16 cellular contexts compared by ENCODE assay signal in the genomic region with DNA sequence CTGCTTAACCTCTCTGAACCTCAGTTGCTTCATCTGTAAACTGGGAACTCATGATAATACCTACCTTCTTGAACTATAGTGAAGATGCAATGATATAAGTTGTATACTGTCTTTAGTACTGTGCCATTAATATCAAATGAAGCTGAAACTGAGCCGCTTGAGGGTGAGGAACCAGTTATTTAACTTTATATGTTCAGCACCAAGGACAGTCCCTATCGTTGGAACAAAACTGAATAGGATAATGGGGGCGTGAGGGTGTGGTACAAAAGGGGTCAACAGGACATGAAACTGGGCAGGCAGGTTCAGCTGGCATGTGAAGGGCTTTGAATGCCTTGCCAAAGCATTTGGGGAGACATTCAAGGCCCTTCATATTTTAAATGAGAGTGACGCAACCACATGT.
DNase-seq lines count a peak whose midpoint lies in the region; ATAC-seq, FAIRE-seq and TF ChIP-seq lines count a peak whose summit lies in the region.
"Had no signal": no experiment of that assay in that cellular context is flagged by ENCODE, and none has a peak within 500 bp of the region (broad histone marks: within the 10 kb centered on the region; RNA-seq: fewer than 3 reads in every experiment).

No MANE protein-coding gene starts in this region.

- H3K27me3 ChIP-seq in GM23338 (ENCODE audit: insufficient read depth) (no peaks in the 10 kb centered on the region), IMR-90 (ENCODE audit: control insufficient read depth, insufficient read depth, low read length) (no peaks in the 10 kb centered on the region), GM12878 (replicated peaks in 1 of 2; ENCODE audit: control insufficient read depth in 2 of 2, insufficient read depth in 2 of 2, low read length in 1 of 2) (no peaks in the 10 kb centered on the region), stomach (peaks cover 0 to 10% (median 0%) of the 10 kb centered on the region in 3 donors)
- H3K27me3 ChIP-seq: BE2C had no signal

- DNase-seq in GM23338 (ENCODE audit: low spot score) (peak; percentile 60), IMR-90 (no peak), GM12878 (ENCODE audit: low read depth, low spot score) (no peak), left kidney (ENCODE audit: low read depth, low spot score) (peak; percentile 57), retina (no peak), stomach (no peak)
- DNase-seq: BE2C; CD4-positive, alpha-beta T cell; EL; HFFc6; NCI-H187; NCI-H446; OCI-M1; RPMI8226; SIG-M5 had no signal

- H3K36me3 ChIP-seq in GM23338 (ENCODE audit: insufficient read depth) (no peaks in the 10 kb centered on the region), IMR-90 (ENCODE audit: control insufficient read depth, insufficient read depth, low read length) (no peaks in the 10 kb centered on the region; the same call in 1 of the 2 replicates), GM12878 (ENCODE audit: control insufficient read depth in 2 of 2, insufficient read depth in 2 of 2, low read length in 1 of 2) (no peaks in the 10 kb centered on the region), stomach (no peaks in the 10 kb centered on the region)
- H3K36me3 ChIP-seq: BE2C had no signal

- H4K20me1 ChIP-seq in GM23338 (replicated peaks; ENCODE audit: insufficient read depth) = no peaks in the 10 kb centered on the region
- no peaks in the 10 kb centered on the region for H4K20me1 ChIP-seq in IMR-90 (ENCODE audit: insufficient read depth, low read length)
- no peaks in the 10 kb centered on the region for H4K20me1 ChIP-seq in GM12878 (ENCODE audit: control insufficient read depth, insufficient read depth)

- H2BK5ac ChIP-seq in IMR-90 (ENCODE audit: low read depth, low read length, poor library complexity, severe bottlenecking) = no peak overlapping the region

- in situ Hi-C loops in IMR-90 (cut with MboI; ENCODE audit: low sequenced_read_pairs) (no loop called here), GM12878 (cut with MboI) (no loop called here)

- H3K9me3 ChIP-seq in IMR-90 (ENCODE audit: control insufficient read depth, insufficient read depth, low read length) (no peaks in the 10 kb centered on the region), GM12878 (replicated peaks; ENCODE audit: control insufficient read depth, insufficient read depth, low read length) (no peaks in the 10 kb centered on the region; the same call in 2 of the 3 replicates), stomach (peaks cover 0 to 6% (median under 1%) of the 10 kb centered on the region in 4 donors)
- H3K9me3 ChIP-seq: BE2C had no signal

- no peak for TF ChIP-seq EP300 in GM12878 (IDR thresholded peaks at IDR 0.05; ENCODE audit: borderline replicate concordance in 1 of 2, control insufficient read depth in 1 of 2, low read depth in 2 of 2, low read length in 2 of 2)
- TF ChIP-seq EP300 in stomach (IDR thresholded peaks at IDR 0.05) = no peak

- H2BK15ac ChIP-seq in IMR-90 (ENCODE audit: low read depth, low read length) = no peak overlapping the region

- H3K36me3 Mint-ChIP-seq in GM23338 (ENCODE audit: low read depth) = no peaks in the 10 kb centered on the region

- no peak for TF ChIP-seq POLR2A in IMR-90 (IDR thresholded peaks at IDR 0.05; ENCODE audit: low read depth, low read length)
- no peak for TF ChIP-seq POLR2A in GM12878 (IDR thresholded peaks at IDR 0.05; ENCODE audit: low read depth, low read length)
- TF ChIP-seq POLR2A in stomach (IDR thresholded peaks at IDR 0.05) = no peak

- H3K56ac ChIP-seq in IMR-90 (ENCODE audit: extremely low read depth, insufficient read depth, low read length) = no peak overlapping the region

- dilution Hi-C loops in IMR-90 (cut with HindIII; ENCODE audit: low sequenced_read_pairs, unreplicated experiment) = no loop called here

- no peak overlapping the region for H3K4ac ChIP-seq in IMR-90 (ENCODE audit: low read depth, low read length)

- FAIRE-seq in GM12878 (lab: Jason Lieb, UNC) = no peak

- H3K18ac ChIP-seq in IMR-90 (ENCODE audit: low read depth, low read length) = no peak overlapping the region

- TF ChIP-seq RAD21 in IMR-90 (IDR thresholded peaks at IDR 0.05; ENCODE audit: low read length) (no peak), GM12878 (IDR thresholded peaks at IDR 0.05; ENCODE audit: insufficient read depth, low read depth, low read length) (no peak)

- no peak overlapping the region for H2BK120ac ChIP-seq in IMR-90 (ENCODE audit: low read depth, low read length)

- BruUV-seq in IMR-90 (replicated peaks; lab: Mats Ljungman, UMichigan) (no TSS peak), GM12878 (replicated peaks; lab: Mats Ljungman, UMichigan) (no TSS peak)

- H4K91ac ChIP-seq in IMR-90 (ENCODE audit: insufficient read depth, low read depth, low read length) = no peak overlapping the region

- POLR2A ChIA-PET in IMR-90 (lab: Charles Lee; ENCODE audit: unreplicated experiment) = no interaction called here
- POLR2A ChIA-PET in GM12878 (lab: Charles Lee) = interaction anchor here (0.5 kb wide), 1 partner anchor 29 kb away, joined by 3 read pairs; no protein-coding TSS in a partner anchor

- no peak overlapping the region for H3K27ac Mint-ChIP-seq in GM23338
- H3K27ac Mint-ChIP-seq: CD4-positive, alpha-beta T cell; HFFc6 had no signal

- RAD21 ChIA-PET in GM12878 (lab: Charles Lee; ENCODE audit: unreplicated experiment) = no interaction called here

- H3K4me1 ChIP-seq in GM23338 (ENCODE audit: insufficient read depth) = no peaks in the 10 kb centered on the region
- no peaks in the 10 kb centered on the region for H3K4me1 ChIP-seq in IMR-90 (ENCODE audit: control insufficient read depth, insufficient read depth, low read length)
- no peaks in the 10 kb centered on the region for H3K4me1 ChIP-seq in GM12878 (ENCODE audit: control insufficient read depth, insufficient read depth, low read length)
- no peaks in the 10 kb centered on the region for H3K4me1 ChIP-seq in stomach
- H3K4me1 ChIP-seq: BE2C had no signal

- no peaks in the 10 kb centered on the region for H3K79me2 ChIP-seq in GM23338 (replicated peaks; ENCODE audit: insufficient read depth)
- H3K79me2 ChIP-seq in GM12878 (ENCODE audit: control insufficient read depth, insufficient read depth, low read length) = no peaks in the 10 kb centered on the region

- CTCF ChIA-PET in IMR-90 (lab: Yijun Ruan, JAX) = no interaction called here
- CTCF ChIA-PET in GM12878 (lab: Yijun Ruan, JAX) = interaction anchor here (1.7 kb wide), 1 partner anchor 12 kb away, joined by 6 read pairs; no protein-coding TSS in a partner anchor

- H4K8ac ChIP-seq in IMR-90 (ENCODE audit: low read depth in 2 of 2, low read length in 2 of 2) = no peak overlapping the region

- H3K79me1 ChIP-seq in IMR-90 (ENCODE audit: low read depth in 1 of 2, low read length in 2 of 2) = no peaks in the 10 kb centered on the region

- H3F3A ChIP-seq in GM23338 (replicated peaks; ENCODE audit: low read depth) = no peaks in the 10 kb centered on the region

- no peak overlapping the region for H2AK5ac ChIP-seq in IMR-90 (ENCODE audit: low read depth, low read length)

- peaks cover 9% of the 10 kb centered on the region; the same call in 2 of the 3 replicates for H3K4me1 Mint-ChIP-seq in GM23338

- H3K27me3 Mint-ChIP-seq in GM23338 (ENCODE audit: insufficient read depth, low read depth, poor library complexity) = no peaks in the 10 kb centered on the region

- ATAC-seq in GM23338 (peak; percentile 45; the same call in 2 of the 3 replicates), IMR-90 (ENCODE audit: low read depth) (no peak), GM12878 (no peak), GM18502 (IDR thresholded peaks at IDR 0.05; ENCODE audit: poor library complexity, unreplicated experiment) (no peak)

- SMC1A ChIA-PET in GM12878 (lab: Charles Lee; ENCODE audit: uncharacterized antibody, unreplicated experiment) = no interaction called here

- no peak overlapping the region for H3K14ac ChIP-seq in IMR-90 (replicated peaks; ENCODE audit: low read depth, low read length)

- no peak overlapping the region for H3K4me3 ChIP-seq in GM23338
- H3K4me3 ChIP-seq in IMR-90 (ENCODE audit: insufficient read depth, low read depth, low read length) = no peak overlapping the region
- no peak overlapping the region for H3K4me3 ChIP-seq in GM12878
- no peak overlapping the region for H3K4me3 ChIP-seq in stomach

- H3K4me3 Mint-ChIP-seq in GM23338 = no peak overlapping the region
- H3K4me3 Mint-ChIP-seq: CD4-positive, alpha-beta T cell; HFFc6 had no signal

- H2BK20ac ChIP-seq in IMR-90 (ENCODE audit: low read depth, low read length) = no peak overlapping the region

- H2AK9ac ChIP-seq in IMR-90 (replicated peaks; ENCODE audit: low read depth, low read length, poor library complexity) = no peak overlapping the region

- intact Hi-C loops in IMR-90 (cut with micrococcal nuclease) = no loop called here
- intact Hi-C loops in GM12878 (cut with micrococcal nuclease; ENCODE audit: unreplicated experiment) = no loop called here
- intact Hi-C loops in stomach (cut with DNase I; ENCODE audit: low total_unique reads) = no loop called here

- peaks cover 3% of the 10 kb centered on the region; the same call in 1 of the 2 replicates for H3K9me2 ChIP-seq in GM23338 (ENCODE audit: insufficient read depth)

- H3K9me1 ChIP-seq in IMR-90 (ENCODE audit: insufficient read depth, low read length) = no peaks in the 10 kb centered on the region

- H2AFZ ChIP-seq in GM23338 = no peak overlapping the region
- H2AFZ ChIP-seq in IMR-90 (replicated peaks; ENCODE audit: low read length, poor library complexity) = no peak overlapping the region
- H2AFZ ChIP-seq in GM12878 (ENCODE audit: control insufficient read depth, low read depth, low read length) = no peak overlapping the region

- H4K5ac ChIP-seq in IMR-90 (ENCODE audit: low read depth, low read length) = no peak overlapping the region

- 90% methylated on average over 2 of the region's 4 CpGs; no CpG with 5 or more reads in 1 of the 2 experiments for WGBS in IMR-90 (ENCODE audit: extremely low coverage in 2 of 2, insufficient read length in 1 of 2), 2 experiments
- WGBS in GM12878 (ENCODE audit: insufficient coverage, insufficient replicate concordance, low lambda C conversion rate, missing lambda C conversion rate) = 70% methylated on average over 4 of the region's 4 CpGs
- 59 to 65% (median 61%) methylated on average over 4 of the region's 4 CpGs for WGBS in stomach, 5 donors

- no peak overlapping the region for H3K27ac ChIP-seq in GM23338 (ENCODE audit: low read depth)
- no peak overlapping the region for H3K27ac ChIP-seq in IMR-90 (ENCODE audit: insufficient read depth, low read length)
- no peak overlapping the region for H3K27ac ChIP-seq in GM12878 (ENCODE audit: control insufficient read depth, insufficient read depth)
- H3K27ac ChIP-seq in stomach = no peak overlapping the region

- no peak overlapping the region for H3K23ac ChIP-seq in IMR-90 (ENCODE audit: low read depth, low read length)

- H3K9me3 Mint-ChIP-seq in GM23338 = no peaks in the 10 kb centered on the region
- H3K9me3 Mint-ChIP-seq: HFFc6 had no signal

- TF ChIP-seq CTCF in GM23338 (conservative IDR thresholded peaks at IDR 0.05; ENCODE audit: low read depth in 2 of 2) (no peak), IMR-90 (conservative IDR thresholded peaks at IDR 0.05; ENCODE audit: low read depth, low read length) (no peak), GM12878 (IDR thresholded peaks at IDR 0.05 in 2 of 3, conservative IDR thresholded peaks at IDR 0.05 in 1 of 3; ENCODE audit: control insufficient read depth in 2 of 3, extremely low read depth in 1 of 3, insufficient read depth in 1 of 3, low read depth in 3 of 3, low read length in 3 of 3) (no peak), stomach (IDR thresholded peaks at IDR 0.05) (no peak)

- H3K4me2 ChIP-seq in GM23338 (no peak overlapping the region), IMR-90 (ENCODE audit: low read depth, low read length) (no peak overlapping the region), GM12878 (ENCODE audit: control insufficient read depth, insufficient read depth) (no peak overlapping the region)

- no peak overlapping the region for H3K9ac ChIP-seq in IMR-90 (ENCODE audit: low read depth, low read length)
- no peak overlapping the region for H3K9ac ChIP-seq in GM12878 (ENCODE audit: control insufficient read depth, insufficient read depth, low read length)

Comparison
In these comparisons a context has a peak if more than half of its experiments do, and no peak if none do; other contexts are left out.
1. DNase-seq: peak in GM23338 (single experiment) and left kidney (single experiment); none in IMR-90 (single experiment), GM12878 (single experiment), retina (single experiment) and stomach (single experiment).